Comparison of ENCODE assay signal across 9 cellular contexts in the genomic region with DNA sequence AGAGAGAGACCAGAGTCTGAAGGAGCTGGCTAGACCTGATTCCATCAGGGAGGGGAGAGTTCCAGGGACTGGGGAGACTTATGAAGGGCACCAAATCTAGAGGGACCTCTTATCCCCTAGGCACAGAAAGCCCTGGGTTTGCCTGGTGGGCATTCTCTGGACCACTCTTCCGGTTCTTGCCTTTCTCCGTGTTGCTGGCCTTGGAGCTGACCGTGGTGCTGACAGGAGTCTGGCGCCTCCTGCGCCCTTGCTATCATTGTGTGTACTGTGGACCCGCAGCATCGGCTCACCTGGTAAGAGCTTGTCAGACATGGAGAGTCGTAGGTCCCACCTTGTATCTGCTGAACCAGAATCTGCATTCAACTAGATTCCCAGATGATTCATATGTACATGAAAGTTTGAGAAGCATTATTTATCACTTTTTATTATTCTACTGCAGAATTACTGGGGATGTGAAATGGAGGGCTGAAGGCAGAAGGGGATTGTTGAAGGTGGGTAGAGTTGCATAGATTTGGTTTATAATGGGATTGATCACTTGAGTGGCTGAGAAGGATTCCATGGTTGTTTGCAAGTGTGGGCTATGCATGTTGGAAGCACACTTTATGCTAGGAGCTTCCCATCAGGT. TPM values are rescaled to one million over a fixed set of nuclear protein-coding genes. Genes with fewer than 3 reads are reported as not detected.
DNase-seq lines count a peak whose midpoint lies in the region; ATAC-seq and TF ChIP-seq lines count a peak whose summit lies in the region.
"Had no signal": no experiment of that assay in that cellular context is flagged by ENCODE, and none has a peak within 500 bp of the region (broad histone marks: within the 10 kb centered on the region; RNA-seq: fewer than 3 reads in every experiment).

No MANE protein-coding gene starts in this region.

- H3K27ac ChIP-seq in right atrium auricular region: no peak overlapping the region

- no peak for ATAC-seq in GM21528 (IDR thresholded peaks at IDR 0.05; ENCODE audit: low FRiP score, unreplicated experiment)

- H3K9me3 ChIP-seq in right atrium auricular region: no peaks in the 10 kb centered on the region

- in situ Hi-C loops in T47D (cut with HindIII; ENCODE audit: low pct_unique_long_range_greater_than_20kb, low sequenced_read_pairs): no loop called here

- no peak overlapping the region for H3K4me3 ChIP-seq in GM12865 (ENCODE audit: low read depth, low read length)
- no peak overlapping the region for H3K4me3 ChIP-seq in right atrium auricular region

- H3K36me3 ChIP-seq in right atrium auricular region: no peaks in the 10 kb centered on the region

- H3K4me1 ChIP-seq in right atrium auricular region: no peaks in the 10 kb centered on the region

- DNase-seq in GM12865 (ENCODE audit: low read depth) (peak; percentile 18), NAMALWA (ENCODE audit: low spot score) (peak; percentile 21), T47D (ENCODE audit: low read depth in 1 of 2, low spot score in 1 of 2) (peak; percentile 19 to 57), mucosa of gallbladder (ENCODE audit: low spot score) (peak; percentile 26), NCI-H1417 (lab: John Stamatoyannopoulos, UW) (no peak), right atrium auricular region (ENCODE audit: low spot score) (no peak), NCI-H2196 treated with DMSO at 0.1 percent for 48 hours (lab: John Stamatoyannopoulos, UW; ENCODE audit: unreplicated experiment) (no peak)
- DNase-seq: SHP77 treated with DMSO at 0.1 percent for 48 hours had no signal

- H3K27me3 ChIP-seq in right atrium auricular region: no peaks in the 10 kb centered on the region

- TF ChIP-seq CTCF in GM12865 (IDR thresholded peaks at IDR 0.05; ENCODE audit: insufficient read depth, low read depth, low read length, missing control alignments): no peak
- TF ChIP-seq CTCF in right atrium auricular region (IDR thresholded peaks at IDR 0.05): no peak

RNA-seq across cellular contexts. Expression of a gene that starts 4.3 kb away (rescaled TPM):
- total RNA-seq in mucosa of gallbladder (0.12 TPM), right atrium auricular region (not detected)

RNA-seq across cellular contexts. Expression of a gene that starts 58.6 kb away (rescaled TPM):
- total RNA-seq in mucosa of gallbladder (1.9 TPM), right atrium auricular region (under 1 TPM; 0.16 to 0.37 TPM)

Comparison
In these comparisons a context has a peak if more than half of its experiments do, and no peak if none do; other contexts are left out.
1. DNase-seq: peak in GM12865 (single experiment), NAMALWA (single experiment), T47D (2 of 2) and mucosa of gallbladder (single experiment); none in NCI-H1417 (0 of 3), right atrium auricular region (single experiment) and NCI-H2196 treated with DMSO at 0.1 percent for 48 hours (single experiment).